In the genomic region with DNA sequence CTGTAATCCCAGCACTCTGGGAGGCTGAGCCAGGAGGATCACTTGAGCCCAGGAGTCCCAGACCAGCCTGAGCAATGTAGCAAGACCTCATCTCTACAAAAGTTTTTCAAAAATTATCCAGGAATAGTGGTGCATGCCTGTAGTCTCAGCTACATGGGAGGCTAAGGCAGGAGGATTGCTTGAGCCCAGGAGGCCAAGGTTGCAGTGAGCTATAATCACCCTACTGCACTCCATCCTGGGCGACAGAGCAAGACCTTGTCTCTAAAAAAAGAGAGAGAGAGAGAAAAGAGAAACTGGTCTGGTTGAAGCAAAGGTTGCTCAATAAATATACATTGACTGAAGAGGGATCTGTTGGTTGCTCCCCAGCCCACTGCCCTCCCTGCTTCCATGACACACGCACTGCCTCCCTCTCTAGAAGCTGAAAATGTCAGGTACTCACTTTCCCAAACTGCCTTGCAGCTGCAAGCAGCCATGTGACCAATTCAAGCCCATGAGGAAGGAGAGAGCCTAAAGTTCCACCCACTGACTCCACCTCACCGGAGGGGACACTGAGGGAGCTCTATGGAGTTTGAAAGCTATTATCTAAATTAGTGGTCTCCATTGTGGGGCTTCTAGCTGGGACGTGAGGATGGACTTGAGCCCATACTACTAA, we compare ENCODE assay signal across 1 cellular context.
TF ChIP-seq lines count a peak whose summit lies in the region.

No MANE protein-coding gene starts in this region.

TF ChIP-seq in H1, 55 proteins besides CTCF, POLR2A, EP300 and RAD21:
- TF ChIP-seq SP1 (IDR thresholded peaks at IDR 0.05; ENCODE audit: low read depth, low read length) (no peak), GTF2F1 (IDR thresholded peaks at IDR 0.05; ENCODE audit: borderline replicate concordance, low read depth, low read length) (no peak), KDM1A (IDR thresholded peaks at IDR 0.05; ENCODE audit: borderline replicate concordance, low read length) (no peak), CBX8 (IDR thresholded peaks at IDR 0.05; ENCODE audit: borderline replicate concordance, low read depth, low read length) (no peak), SIX5 (IDR thresholded peaks at IDR 0.05; ENCODE audit: low read depth, low read length) (peak; percentile 16; the same call in 1 of the 2 replicates)
- TF ChIP-seq, protein P1, sequence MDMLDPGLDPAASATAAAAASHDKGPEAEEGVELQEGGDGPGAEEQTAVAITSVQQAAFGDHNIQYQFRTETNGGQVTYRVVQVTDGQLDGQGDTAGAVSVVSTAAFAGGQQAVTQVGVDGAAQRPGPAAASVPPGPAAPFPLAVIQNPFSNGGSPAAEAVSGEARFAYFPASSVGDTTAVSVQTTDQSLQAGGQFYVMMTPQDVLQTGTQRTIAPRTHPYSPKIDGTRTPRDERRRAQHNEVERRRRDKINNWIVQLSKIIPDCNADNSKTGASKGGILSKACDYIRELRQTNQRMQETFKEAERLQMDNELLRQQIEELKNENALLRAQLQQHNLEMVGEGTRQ (IDR thresholded peaks at IDR 0.05; ENCODE audit: low read length), result peak; percentile 77
- TF ChIP-seq, protein P2, sequence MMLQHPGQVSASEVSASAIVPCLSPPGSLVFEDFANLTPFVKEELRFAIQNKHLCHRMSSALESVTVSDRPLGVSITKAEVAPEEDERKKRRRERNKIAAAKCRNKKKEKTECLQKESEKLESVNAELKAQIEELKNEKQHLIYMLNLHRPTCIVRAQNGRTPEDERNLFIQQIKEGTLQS (IDR thresholded peaks at IDR 0.05; ENCODE audit: insufficient read depth, low read depth, low read length), result peak; percentile 41; the same call in 1 of the 2 replicates
- TF ChIP-seq, protein P3, sequence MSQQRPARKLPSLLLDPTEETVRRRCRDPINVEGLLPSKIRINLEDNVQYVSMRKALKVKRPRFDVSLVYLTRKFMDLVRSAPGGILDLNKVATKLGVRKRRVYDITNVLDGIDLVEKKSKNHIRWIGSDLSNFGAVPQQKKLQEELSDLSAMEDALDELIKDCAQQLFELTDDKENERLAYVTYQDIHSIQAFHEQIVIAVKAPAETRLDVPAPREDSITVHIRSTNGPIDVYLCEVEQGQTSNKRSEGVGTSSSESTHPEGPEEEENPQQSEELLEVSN (IDR thresholded peaks at IDR 0.05), result no peak
